21 cellular contexts compared by ENCODE assay signal in the genomic region with DNA sequence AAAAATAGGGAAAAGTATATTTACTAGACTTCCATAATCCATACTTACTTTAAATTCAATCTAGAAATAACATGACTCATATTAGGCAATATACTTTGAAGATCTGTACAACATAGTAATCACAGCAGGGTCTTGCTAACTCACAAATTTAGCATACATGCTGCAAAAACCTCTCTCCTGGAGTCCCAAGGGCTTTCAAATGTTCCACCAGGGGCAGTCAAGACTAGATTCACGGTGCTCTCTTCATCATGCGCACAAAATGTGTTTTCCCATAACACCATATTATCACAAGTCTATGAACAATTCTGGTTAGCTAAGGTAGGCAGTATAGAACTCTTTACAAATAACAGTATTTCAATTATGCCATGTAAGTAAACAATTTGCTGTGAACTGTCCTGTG.
"Had no signal": no experiment of that assay in that cellular context is flagged by ENCODE, and none has a peak within 500 bp of the region (broad histone marks: within the 10 kb centered on the region; RNA-seq: fewer than 3 reads in every experiment).

No MANE protein-coding gene starts in this region.

- FAIRE-seq: islet of Langerhans had no signal

- ATAC-seq: activated naive CD8-positive, alpha-beta T cell treated with anti-CD3 and anti-CD28 coated beads, Interleukin-2, amount 50 U/mL, for 24 hours; heart left ventricle; natural killer cell; T-helper 17 cell; upper lobe of right lung had no signal

- DNase-seq: activated CD4-positive, alpha-beta memory T cell treated with anti-CD3 and anti-CD28 coated beads, Interleukin-2, amount 10 ng/mL, durations not matched to agents 7 days and 5 days; activated CD4-positive, alpha-beta T cell treated with anti-CD3 and anti-CD28 coated beads for 4 hours; activated CD4-positive, CD25-positive, alpha-beta regulatory T cell; activated gamma-delta T cell; activated naive CD4-positive, alpha-beta T cell treated with anti-CD3 and anti-CD28 coated beads, Interleukin-2, amount 50 U/mL, for 16 hours; activated naive CD8-positive, alpha-beta T cell treated with anti-CD3 and anti-CD28 coated beads, Interleukin-2, amount 50 U/mL, for 24 hours; activated T-cell treated with anti-CD3 and anti-CD28 coated beads for 4 hours; anterior cingulate cortex; colonic mucosa; heart left ventricle; midbrain; natural killer cell; substantia nigra; T-helper 17 cell; thyroid gland; upper lobe of right lung had no signal

- H3K4me1 Mint-ChIP-seq: activated CD4-positive, alpha-beta memory T cell treated with anti-CD3 and anti-CD28 coated beads, Interleukin-2, amount 10 ng/mL, durations not matched to agents 7 days and 5 days; activated naive CD8-positive, alpha-beta T cell treated with anti-CD3 and anti-CD28 coated beads, Interleukin-2, amount 50 U/mL, for 24 hours; central memory CD8-positive, alpha-beta T cell; natural killer cell had no signal

- H3K4me3 ChIP-seq: colonic mucosa, heart left ventricle, prostate gland, right atrium auricular region, thyroid gland, upper lobe of right lung had no signal

- H3K27me3 Mint-ChIP-seq: activated CD4-positive, alpha-beta memory T cell treated with anti-CD3 and anti-CD28 coated beads, Interleukin-2, amount 10 ng/mL, durations not matched to agents 7 days and 5 days; activated naive CD8-positive, alpha-beta T cell treated with anti-CD3 and anti-CD28 coated beads, Interleukin-2, amount 50 U/mL, for 24 hours; central memory CD8-positive, alpha-beta T cell; stimulated activated naive CD8-positive, alpha-beta T cell treated with anti-CD3 and anti-CD28 coated beads, Interleukin-15, Interleukin-2, amounts not matched to agents 100 ng/mL and 50 ng/mL, for 24 hours; T-helper 17 cell had no signal

- H3K9me3 ChIP-seq: colonic mucosa, heart left ventricle, prostate gland, right atrium auricular region, thyroid gland, upper lobe of right lung had no signal

- H3K27ac ChIP-seq: colonic mucosa, heart left ventricle, prostate gland, right atrium auricular region, thyroid gland, upper lobe of right lung had no signal

- H3K4me3 Mint-ChIP-seq: activated CD4-positive, alpha-beta memory T cell treated with anti-CD3 and anti-CD28 coated beads, Interleukin-2, amount 10 ng/mL, durations not matched to agents 7 days and 5 days; activated naive CD8-positive, alpha-beta T cell treated with anti-CD3 and anti-CD28 coated beads, Interleukin-2, amount 50 U/mL, for 24 hours; central memory CD8-positive, alpha-beta T cell; natural killer cell; stimulated activated naive CD8-positive, alpha-beta T cell treated with anti-CD3 and anti-CD28 coated beads, Interleukin-15, Interleukin-2, amounts not matched to agents 100 ng/mL and 50 ng/mL, for 24 hours; T-helper 17 cell had no signal

- H3K27ac Mint-ChIP-seq: activated CD4-positive, alpha-beta memory T cell treated with anti-CD3 and anti-CD28 coated beads, Interleukin-2, amount 10 ng/mL, durations not matched to agents 7 days and 5 days; activated naive CD8-positive, alpha-beta T cell treated with anti-CD3 and anti-CD28 coated beads, Interleukin-2, amount 50 U/mL, for 24 hours; natural killer cell; stimulated activated naive CD8-positive, alpha-beta T cell treated with anti-CD3 and anti-CD28 coated beads, Interleukin-15, Interleukin-2, amounts not matched to agents 100 ng/mL and 50 ng/mL, for 24 hours; T-helper 17 cell had no signal

- H3K36me3 ChIP-seq: colonic mucosa, prostate gland, right atrium auricular region, thyroid gland had no signal

- H3K9me3 Mint-ChIP-seq: activated CD4-positive, alpha-beta memory T cell treated with anti-CD3 and anti-CD28 coated beads, Interleukin-2, amount 10 ng/mL, durations not matched to agents 7 days and 5 days; activated naive CD8-positive, alpha-beta T cell treated with anti-CD3 and anti-CD28 coated beads, Interleukin-2, amount 50 U/mL, for 24 hours; central memory CD8-positive, alpha-beta T cell; natural killer cell; stimulated activated naive CD8-positive, alpha-beta T cell treated with anti-CD3 and anti-CD28 coated beads, Interleukin-15, Interleukin-2, amounts not matched to agents 100 ng/mL and 50 ng/mL, for 24 hours had no signal

- H3K27me3 ChIP-seq: colonic mucosa, heart left ventricle, right atrium auricular region, thyroid gland, upper lobe of right lung had no signal

- H3K4me1 ChIP-seq: colonic mucosa, prostate gland, right atrium auricular region, thyroid gland, upper lobe of right lung had no signal
